Comparison of ENCODE assay signal across 17 cellular contexts in the genomic region with DNA sequence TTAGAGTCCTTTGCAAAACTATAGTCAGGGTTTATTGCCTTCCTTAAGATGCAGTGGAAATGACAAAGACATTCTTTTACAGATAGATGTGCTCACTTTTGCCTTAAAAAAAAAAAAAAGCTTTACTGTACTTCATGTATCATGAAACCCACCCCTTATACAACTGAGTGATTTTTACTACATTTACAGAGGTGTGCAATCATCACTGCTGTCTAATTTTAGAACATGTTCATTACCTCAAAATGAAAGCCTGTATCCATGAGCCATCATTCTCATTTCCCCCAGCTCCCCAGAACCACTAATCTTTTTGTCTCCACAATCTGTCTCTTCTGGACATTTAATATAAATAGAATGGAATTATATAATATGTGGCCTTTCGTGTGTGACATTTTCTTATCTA.
A peak's percentile ranks its signal among the peaks of the same experiment; 100 is the strongest.
DNase-seq lines count a peak whose midpoint lies in the region; ATAC-seq, FAIRE-seq and TF ChIP-seq lines count a peak whose summit lies in the region.
"Had no signal": no experiment of that assay in that cellular context is flagged by ENCODE, and none has a peak within 500 bp of the region (broad histone marks: within the 10 kb centered on the region; RNA-seq: fewer than 3 reads in every experiment).

No MANE protein-coding gene starts in this region.

- peaks cover 2 to 3% of the 10 kb centered on the region in 2 donors for H3K9me3 Mint-ChIP-seq in activated T-cell treated with anti-CD3 and anti-CD28 coated beads, Interleukin-2, amount 50 U/mL, for 72 hours
- peaks cover 7 to 9% of the 10 kb centered on the region in 2 donors for H3K9me3 Mint-ChIP-seq in stimulated activated naive CD8-positive, alpha-beta T cell treated with anti-CD3 and anti-CD28 coated beads, Interleukin-15, amount 100 ng/mL, for 72 hours
- peaks cover 6% of the 10 kb centered on the region for H3K9me3 Mint-ChIP-seq in osteocyte (ENCODE audit: unreplicated experiment)

- DNase-seq in activated T-cell treated with anti-CD3 and anti-CD28 coated beads, Interleukin-2, amount 50 U/mL, for 72 hours = no peak
- DNase-seq in activated T-cell treated with anti-CD3 and anti-CD28 coated beads for 4 hours (no peak), HL-60 (ENCODE audit: low read depth in 1 of 2, low spot score in 1 of 2) (no peak), GM12878 (ENCODE audit: low read depth, low spot score) (no peak), NCI-H82 (lab: John Stamatoyannopoulos, UW) (no peak), osteocyte (ENCODE audit: extremely low spot score, unreplicated experiment) (no peak)
- no peak for DNase-seq in stimulated activated naive CD8-positive, alpha-beta T cell treated with anti-CD3 and anti-CD28 coated beads, Interleukin-15, amount 100 ng/mL, for 72 hours
- DNase-seq: BE2C; CD4-positive, alpha-beta memory T cell; DMS79; EL; H7 had no signal

- TF ChIP-seq CTCF in HL-60 (IDR thresholded peaks at IDR 0.05; ENCODE audit: insufficient read depth, low read length) = no peak
- no peak for TF ChIP-seq CTCF in GM12878 (IDR thresholded peaks at IDR 0.05 in 2 of 3, conservative IDR thresholded peaks at IDR 0.05 in 1 of 3; ENCODE audit: control insufficient read depth in 2 of 3, extremely low read depth in 1 of 3, insufficient read depth in 1 of 3, low read depth in 3 of 3, low read length in 3 of 3)
- no peak for TF ChIP-seq CTCF in osteocyte (IDR thresholded peaks at IDR 0.05)

- H3K4me3 ChIP-seq in HL-60 (replicated peaks; ENCODE audit: insufficient read depth, low read length) (no peak overlapping the region), GM12878 (no peak overlapping the region)
- H3K4me3 ChIP-seq: A549, GM23338 had no signal

- peaks cover 27% of the 10 kb centered on the region for H3K4me1 Mint-ChIP-seq in activated T-cell treated with anti-CD3 and anti-CD28 coated beads, Interleukin-2, amount 50 U/mL, for 72 hours (ENCODE audit: low read depth)
- peaks cover 7% of the 10 kb centered on the region for H3K4me1 Mint-ChIP-seq in stimulated activated naive CD8-positive, alpha-beta T cell treated with anti-CD3 and anti-CD28 coated beads, Interleukin-15, amount 100 ng/mL, for 72 hours
- peaks cover 17% of the 10 kb centered on the region for H3K4me1 Mint-ChIP-seq in osteocyte (ENCODE audit: unreplicated experiment)

- no peak overlapping the region for H3K9ac ChIP-seq in GM12878 (ENCODE audit: control insufficient read depth, insufficient read depth, low read length)

- H3K27me3 ChIP-seq in HL-60 (ENCODE audit: insufficient read depth, poor library complexity, severe bottlenecking) = no peaks in the 10 kb centered on the region
- no peaks in the 10 kb centered on the region for H3K27me3 ChIP-seq in GM12878 (replicated peaks in 1 of 2; ENCODE audit: control insufficient read depth in 2 of 2, insufficient read depth in 2 of 2, low read length in 1 of 2)
- H3K27me3 ChIP-seq: BE2C had no signal

- POLR2A ChIA-PET in GM12878 (lab: Charles Lee) = no interaction called here

- 100% methylated on average over 1 of the region's 1 CpG for WGBS in GM12878 (ENCODE audit: insufficient coverage, insufficient replicate concordance, low lambda C conversion rate, missing lambda C conversion rate)

- H3K27me3 Mint-ChIP-seq in activated T-cell treated with anti-CD3 and anti-CD28 coated beads, Interleukin-2, amount 50 U/mL, for 72 hours (ENCODE audit: low read depth) = no peaks in the 10 kb centered on the region
- no peaks in the 10 kb centered on the region for H3K27me3 Mint-ChIP-seq in stimulated activated naive CD8-positive, alpha-beta T cell treated with anti-CD3 and anti-CD28 coated beads, Interleukin-15, amount 100 ng/mL, for 72 hours
- H3K27me3 Mint-ChIP-seq in osteocyte (ENCODE audit: unreplicated experiment) = no peaks in the 10 kb centered on the region
- H3K27me3 Mint-ChIP-seq: CD4-positive, alpha-beta memory T cell; IgD-negative memory B cell had no signal

- BruUV-seq in GM12878 (replicated peaks; lab: Mats Ljungman, UMichigan) = TSS peak; percentile 22

- CTCF ChIA-PET in GM12878 (lab: Yijun Ruan, JAX) = interaction anchor here (0.7 to 4.7 kb wide), 16 partner anchors 11 to 665 kb away, joined by 3 to 66 read pairs (median 6); no protein-coding TSS in a partner anchor

- no peak for FAIRE-seq in GM12878 (lab: Jason Lieb, UNC)
- FAIRE-seq: A549, G401.6 had no signal

- RAD21 ChIA-PET in GM12878 (lab: Charles Lee; ENCODE audit: unreplicated experiment) = interaction anchor here (0.9 to 1.9 kb wide), 10 partner anchors 18 to 524 kb away, joined by 3 to 18 read pairs (median 4); no protein-coding TSS in a partner anchor

- intact Hi-C loops in GM12878 (cut with micrococcal nuclease; ENCODE audit: unreplicated experiment) = loop anchor here (2.0 to 5.0 kb wide), 3 partner anchors 201 to 524 kb away; partner anchors contain the start of gene GSK3B

- no peak for TF ChIP-seq RAD21 in GM12878 (IDR thresholded peaks at IDR 0.05; ENCODE audit: insufficient read depth, low read depth, low read length)

- H2AFZ ChIP-seq in GM12878 (ENCODE audit: control insufficient read depth, low read depth, low read length) = no peak overlapping the region
- H2AFZ ChIP-seq: GM23338 had no signal

- TF ChIP-seq POLR2A in GM12878 (IDR thresholded peaks at IDR 0.05; ENCODE audit: low read depth, low read length) = no peak

- peaks cover 3% of the 10 kb centered on the region for H3K9me3 ChIP-seq in GM12878 (replicated peaks; ENCODE audit: control insufficient read depth, insufficient read depth, low read length)
- H3K9me3 ChIP-seq: A549, BE2C had no signal

- no peaks in the 10 kb centered on the region for H3K4me1 ChIP-seq in GM12878 (ENCODE audit: control insufficient read depth, insufficient read depth, low read length)
- H3K4me1 ChIP-seq: A549 had no signal

- H3K27ac Mint-ChIP-seq in activated T-cell treated with anti-CD3 and anti-CD28 coated beads, Interleukin-2, amount 50 U/mL, for 72 hours = no peak overlapping the region
- H3K27ac Mint-ChIP-seq in stimulated activated naive CD8-positive, alpha-beta T cell treated with anti-CD3 and anti-CD28 coated beads, Interleukin-15, amount 100 ng/mL, for 72 hours = no peak overlapping the region
- H3K27ac Mint-ChIP-seq in osteocyte (ENCODE audit: unreplicated experiment) = no peak overlapping the region
- H3K27ac Mint-ChIP-seq: GM23338 had no signal

- H3K27ac ChIP-seq in HL-60 (replicated peaks) (peak overlapping the region; percentile 27; the same call in 1 of the 2 replicates), GM12878 (ENCODE audit: control insufficient read depth, insufficient read depth) (no peak overlapping the region)
- H3K27ac ChIP-seq: A549, C4-2B had no signal

- H3K36me3 Mint-ChIP-seq in activated T-cell treated with anti-CD3 and anti-CD28 coated beads, Interleukin-2, amount 50 U/mL, for 72 hours (ENCODE audit: insufficient read depth in 2 of 2) = peaks cover 4 to 9% of the 10 kb centered on the region in 2 donors
- H3K36me3 Mint-ChIP-seq in osteocyte (ENCODE audit: unreplicated experiment) = peaks cover 33% of the 10 kb centered on the region

- no peaks in the 10 kb centered on the region for H3K79me2 ChIP-seq in GM12878 (ENCODE audit: control insufficient read depth, insufficient read depth, low read length)

- no peak for TF ChIP-seq EP300 in GM12878 (IDR thresholded peaks at IDR 0.05; ENCODE audit: borderline replicate concordance in 1 of 2, control insufficient read depth in 1 of 2, low read depth in 2 of 2, low read length in 2 of 2)

- H3K4me2 ChIP-seq in GM12878 (ENCODE audit: control insufficient read depth, insufficient read depth) = no peak overlapping the region
- H3K4me2 ChIP-seq: A549, GM23338 had no signal

- SMC1A ChIA-PET in GM12878 (lab: Charles Lee; ENCODE audit: uncharacterized antibody, unreplicated experiment) = interaction anchor here (0.6 to 5.0 kb wide), 17 partner anchors 8 to 524 kb away, joined by 3 to 81 read pairs (median 4); no protein-coding TSS in a partner anchor

- in situ Hi-C loops in GM12878 (cut with MboI) = loop anchor here (10.0 kb wide), 1 partner anchor 521 kb away; no protein-coding TSS in a partner anchor

- H4K20me1 ChIP-seq in GM12878 (ENCODE audit: control insufficient read depth, insufficient read depth) = no peaks in the 10 kb centered on the region

- H3K4me3 Mint-ChIP-seq in activated T-cell treated with anti-CD3 and anti-CD28 coated beads, Interleukin-2, amount 50 U/mL, for 72 hours = no peak overlapping the region
- H3K4me3 Mint-ChIP-seq in stimulated activated naive CD8-positive, alpha-beta T cell treated with anti-CD3 and anti-CD28 coated beads, Interleukin-15, amount 100 ng/mL, for 72 hours = no peak overlapping the region
- no peak overlapping the region for H3K4me3 Mint-ChIP-seq in osteocyte (ENCODE audit: unreplicated experiment)
- H3K4me3 Mint-ChIP-seq: CD4-positive, alpha-beta memory T cell; GM23338; IgD-negative memory B cell had no signal

- peaks cover 0 to 5% of the 10 kb centered on the region in 2 experiments; a peak in 1 of 4 replicates for H3K36me3 ChIP-seq in GM12878 (ENCODE audit: control insufficient read depth in 2 of 2, insufficient read depth in 2 of 2, low read length in 1 of 2)
- H3K36me3 ChIP-seq: BE2C had no signal

- peak; percentile 74 to 84 for ATAC-seq in activated T-cell treated with anti-CD3 and anti-CD28 coated beads, Interleukin-2, amount 50 U/mL, for 72 hours (replicated peaks in 1 of 2)
- peak; percentile 60 for ATAC-seq in GM12878
- peak; percentile 58 for ATAC-seq in stimulated activated naive CD8-positive, alpha-beta T cell treated with anti-CD3 and anti-CD28 coated beads, Interleukin-15, amount 100 ng/mL, for 72 hours
- ATAC-seq: GM23338 had no signal

TF ChIP-seq in GM12878, 131 proteins besides CTCF, POLR2A, EP300 and RAD21:
- TF ChIP-seq SREBF2 (IDR thresholded peaks at IDR 0.05; ENCODE audit: low read length) (no peak), JUNB (IDR thresholded peaks at IDR 0.05) (peak; percentile 12; the same call in 1 of the 2 replicates), MEF2A (IDR thresholded peaks at IDR 0.05; ENCODE audit: insufficient read depth, low read depth, low read length) (peak; percentile 43; the same call in 1 of the 2 replicates), SUZ12 (IDR thresholded peaks at IDR 0.05; ENCODE audit: unreplicated experiment) (no peak), SMARCA5 (IDR thresholded peaks at IDR 0.05) (no peak)
